ENCODE assay signal across 1 cellular context in genomic region chr9:130940693-130941576, GRCh38.
A peak's percentile ranks its signal among the peaks of the same experiment; 100 is the strongest.
TF ChIP-seq lines count a peak whose summit lies in the region.

No MANE protein-coding gene starts in this region.

TF ChIP-seq in K562, 482 proteins besides CTCF, POLR2A, EP300 and RAD21 (continued from another document):
- no peak for TF ChIP-seq RERE (CRISPR knock-in tag; IDR thresholded peaks at IDR 0.05; ENCODE audit: borderline replicate concordance)
- no peak for TF ChIP-seq MAFK (IDR thresholded peaks at IDR 0.05; ENCODE audit: low read length)
- TF ChIP-seq SAFB2 (IDR thresholded peaks at IDR 0.05; ENCODE audit: borderline replicate concordance, low read depth, low read length, severe bottlenecking), result no peak
- no peak for TF ChIP-seq HSF4 (CRISPR knock-in tag; IDR thresholded peaks at IDR 0.05; ENCODE audit: borderline replicate concordance)
- TF ChIP-seq E2F1 (CRISPR knock-in tag; IDR thresholded peaks at IDR 0.05), result peak; percentile 56; the same call in 1 of the 2 replicates
- no peak for TF ChIP-seq HNRNPL (IDR thresholded peaks at IDR 0.05; ENCODE audit: low read depth, low read length)
- no peak for TF ChIP-seq NR4A1 (CRISPR knock-in tag; IDR thresholded peaks at IDR 0.05)
- no peak for TF ChIP-seq NR4A1 (tag; IDR thresholded peaks at IDR 0.05)
- TF ChIP-seq RCOR1 (IDR thresholded peaks at IDR 0.05; ENCODE audit: borderline replicate concordance in 1 of 2, low read depth in 2 of 2, low read length in 2 of 2), result no peak
- TF ChIP-seq ZNF830 (CRISPR knock-in tag; IDR thresholded peaks at IDR 0.05), result no peak
- no peak for TF ChIP-seq TGIF2 (CRISPR knock-in tag; IDR thresholded peaks at IDR 0.05)
- no peak for TF ChIP-seq ZNF778 (CRISPR knock-in tag; IDR thresholded peaks at IDR 0.05)
- TF ChIP-seq ZKSCAN3 (CRISPR knock-in tag; IDR thresholded peaks at IDR 0.05), result no peak
- no peak for TF ChIP-seq GABPA (tag; conservative IDR thresholded peaks at IDR 0.05; ENCODE audit: low read depth)
- TF ChIP-seq HNRNPUL1 (IDR thresholded peaks at IDR 0.05; ENCODE audit: low read length), result no peak
- peak in 1 of 2 experiments; percentile 74; a peak in 1 of 4 replicates for TF ChIP-seq MLX (CRISPR knock-in tag; conservative IDR thresholded peaks at IDR 0.05)
- TF ChIP-seq POLR2B (IDR thresholded peaks at IDR 0.05; ENCODE audit: low read depth, partially characterized antibody), result no peak
- TF ChIP-seq ZNF76 (CRISPR knock-in tag; IDR thresholded peaks at IDR 0.05; ENCODE audit: borderline replicate concordance), result no peak
- no peak for TF ChIP-seq ZNF184 (CRISPR knock-in tag; IDR thresholded peaks at IDR 0.05)
